ENCODE assay signal across 1 cellular context in genomic region chr5:128736567-128736966, GRCh38.
TF ChIP-seq lines count a peak whose summit lies in the region.

No MANE protein-coding gene starts in this region.

TF ChIP-seq in HepG2, 621 proteins besides CTCF, POLR2A, EP300 and RAD21 (continued from another document):
- no peak for TF ChIP-seq AFF4 (CRISPR knock-in tag; IDR thresholded peaks at IDR 0.05)
- no peak for TF ChIP-seq KDM5B (CRISPR knock-in tag; IDR thresholded peaks at IDR 0.05; ENCODE audit: borderline replicate concordance)
